8 cellular contexts compared by ENCODE assay signal in genomic region chr3:53102601-53103147, GRCh38.
DNase-seq lines count a peak whose midpoint lies in the region; ATAC-seq and TF ChIP-seq lines count a peak whose summit lies in the region.

No MANE protein-coding gene starts in this region.

- H3K4me3 ChIP-seq in GM12865 (ENCODE audit: low read depth, low read length): no peak overlapping the region

- ATAC-seq in GM21367 (IDR thresholded peaks at IDR 0.05; ENCODE audit: unreplicated experiment): peak; percentile 59
- ATAC-seq in HG03521 (IDR thresholded peaks at IDR 0.05; ENCODE audit: unreplicated experiment): peak; percentile 58
- peak; percentile 92 for ATAC-seq in stimulated activated memory B cell treated with anti-CD40 and anti-IgM and Interleukin-4, amounts not matched to agents 10 μg/mL and 1 μg/mL and 100 μg/mL, for 72 hours

- peaks cover 56% of the 10 kb centered on the region for H3K36me3 Mint-ChIP-seq in stimulated activated memory B cell treated with anti-CD40 and anti-IgM and Interleukin-4, amounts not matched to agents 10 μg/mL and 1 μg/mL and 100 μg/mL, for 72 hours

- no peak overlapping the region for H3K4me3 Mint-ChIP-seq in stimulated activated memory B cell treated with anti-CD40 and anti-IgM and Interleukin-4, amounts not matched to agents 10 μg/mL and 1 μg/mL and 100 μg/mL, for 72 hours

- H3K27ac Mint-ChIP-seq in stimulated activated memory B cell treated with anti-CD40 and anti-IgM and Interleukin-4, amounts not matched to agents 10 μg/mL and 1 μg/mL and 100 μg/mL, for 72 hours: peak overlapping the region; percentile 83

- DNase-seq in GM12865 (ENCODE audit: low read depth) (peak; percentile 48), NCI-H1694 treated with DMSO at 0.1 percent for 48 hours (lab: John Stamatoyannopoulos, UW) (no peak), NCI-H1694 (lab: John Stamatoyannopoulos, UW) (no peak), germinal center (ENCODE audit: low spot score) (no peak)
- DNase-seq in activated effector memory CD4-positive, alpha-beta T cell treated with anti-CD3 and anti-CD28 coated beads, Interleukin-2, amount 50 U/mL, for 16 hours: peak; percentile 69

- H3K4me1 Mint-ChIP-seq in stimulated activated memory B cell treated with anti-CD40 and anti-IgM and Interleukin-4, amounts not matched to agents 10 μg/mL and 1 μg/mL and 100 μg/mL, for 72 hours: peaks cover 17% of the 10 kb centered on the region

- H3K27me3 Mint-ChIP-seq in stimulated activated memory B cell treated with anti-CD40 and anti-IgM and Interleukin-4, amounts not matched to agents 10 μg/mL and 1 μg/mL and 100 μg/mL, for 72 hours: no peaks in the 10 kb centered on the region

- no peaks in the 10 kb centered on the region for H3K9me3 Mint-ChIP-seq in stimulated activated memory B cell treated with anti-CD40 and anti-IgM and Interleukin-4, amounts not matched to agents 10 μg/mL and 1 μg/mL and 100 μg/mL, for 72 hours

- no peak for TF ChIP-seq CTCF in GM12865 (IDR thresholded peaks at IDR 0.05; ENCODE audit: insufficient read depth, low read depth, low read length, missing control alignments)

Comparison
In these comparisons a context has a peak if more than half of its experiments do, and no peak if none do; other contexts are left out.
1. DNase-seq: peak in GM12865 (single experiment) and activated effector memory CD4-positive, alpha-beta T cell treated with anti-CD3 and anti-CD28 coated beads, Interleukin-2, amount 50 U/mL, for 16 hours (single experiment); none in NCI-H1694 treated with DMSO at 0.1 percent for 48 hours (single experiment), NCI-H1694 (single experiment) and germinal center (single experiment).
2. Peak in every context shown above with its lines, with median percentiles within 50 percentile points of each other: ATAC-seq.